In the genomic region with DNA sequence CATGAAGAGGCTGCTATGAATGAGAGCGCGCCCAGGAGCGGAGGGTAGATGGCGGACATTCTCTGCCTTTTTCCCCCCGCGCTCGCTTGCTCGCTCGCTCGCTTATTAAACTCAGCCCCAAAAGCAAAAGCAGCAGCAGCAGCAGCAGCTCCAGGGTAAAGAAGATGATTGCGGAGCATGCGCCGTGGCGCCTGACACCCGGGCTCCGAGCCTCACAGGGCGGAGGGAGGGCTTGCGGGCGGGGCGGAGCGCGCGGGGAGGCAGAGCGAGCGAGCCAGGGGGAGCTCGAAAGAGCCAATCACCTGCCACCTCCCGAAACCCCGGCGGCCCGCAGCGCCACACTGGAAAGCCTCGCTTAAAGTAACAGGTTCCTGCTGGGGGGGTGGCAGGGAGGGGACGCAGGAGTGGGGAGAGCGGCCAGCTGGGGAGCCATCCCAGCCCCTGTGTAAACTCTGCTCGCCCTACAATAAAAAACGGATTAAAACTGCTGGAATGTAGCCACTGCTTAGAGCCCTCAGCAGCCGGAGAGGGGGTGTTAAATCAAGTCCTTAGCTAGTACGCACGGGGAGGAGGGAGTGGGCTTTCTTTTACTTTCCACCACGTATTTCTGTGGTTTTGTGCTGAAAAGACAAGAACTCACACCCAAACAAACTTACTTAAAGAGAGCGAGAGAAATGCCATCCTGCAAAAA, we compare ENCODE assay signal across 8 cellular contexts. TPM values are rescaled to one million over a fixed set of nuclear protein-coding genes. Genes with fewer than 3 reads are reported as not detected.
DNase-seq lines count a peak whose midpoint lies in the region; ATAC-seq and TF ChIP-seq lines count a peak whose summit lies in the region.

A gene (minus strand): TSS at position 170 of the 691 bp plus-strand sequence.

- H3K36me3 Mint-ChIP-seq in activated CD4-positive, alpha-beta T cell treated with anti-CD3 and anti-CD28 coated beads for 36 hours (ENCODE audit: low read depth), result peaks cover 15% of the 10 kb centered on the region

- CTCF ChIA-PET in activated CD4-positive, alpha-beta T cell treated with anti-CD3 and anti-CD28 coated beads for 36 hours (lab: Charles Lee), result interaction anchor here (0.6 to 6.2 kb wide), 18 partner anchors 10 to 1151 kb away, joined by 3 to 74 read pairs (median 4); a partner anchor contains a TSS

- no peaks in the 10 kb centered on the region for H3K27me3 Mint-ChIP-seq in activated CD4-positive, alpha-beta T cell treated with anti-CD3 and anti-CD28 coated beads for 36 hours

- H3K27ac ChIP-seq in cingulate gyrus (ENCODE audit: low read depth, low read length) (peak within 1 kb of the TSS; percentile 89), layer of hippocampus (ENCODE audit: low read depth, low read length) (peak within 1 kb of the TSS; percentile 95)

- no peaks in the 10 kb centered on the region for H3K9me3 Mint-ChIP-seq in activated CD4-positive, alpha-beta T cell treated with anti-CD3 and anti-CD28 coated beads for 36 hours (ENCODE audit: low read depth)

- H3K4me3 ChIP-seq in AG09309 (ENCODE audit: control insufficient read depth, low read depth, low read length), result peak within 1 kb of the TSS; percentile 99

- peak within 1 kb of the TSS; percentile 99 for H3K27ac Mint-ChIP-seq in activated CD4-positive, alpha-beta T cell treated with anti-CD3 and anti-CD28 coated beads for 36 hours

- no peaks in the 10 kb centered on the region for H3K27me3 ChIP-seq in layer of hippocampus (ENCODE audit: control insufficient read depth, insufficient read depth, low read length)

- TF ChIP-seq CTCF in AG09309 (IDR thresholded peaks at IDR 0.05; ENCODE audit: control insufficient read depth, insufficient read depth, low read depth, low read length, missing control alignments), result no peak

- peak within 1 kb of the TSS; percentile 98 for H3K4me3 Mint-ChIP-seq in activated CD4-positive, alpha-beta T cell treated with anti-CD3 and anti-CD28 coated beads for 36 hours

- peaks cover 36% of the 10 kb centered on the region for H3K4me1 Mint-ChIP-seq in activated CD4-positive, alpha-beta T cell treated with anti-CD3 and anti-CD28 coated beads for 36 hours

- intact Hi-C loops in activated CD4-positive, alpha-beta T cell treated with anti-CD3 and anti-CD28 coated beads for 36 hours (cut with DNase I, micrococcal nuclease), result loop anchor here (1.0 to 10.0 kb wide), 18 partner anchors 60 to 696 kb away; a partner anchor contains a TSS

- POLR2A ChIA-PET in activated CD4-positive, alpha-beta T cell treated with anti-CD3 and anti-CD28 coated beads for 36 hours (lab: Charles Lee), result interaction anchor here (0.6 to 1.9 kb wide), 16 partner anchors 14 to 408 kb away, joined by 3 to 26 read pairs (median 4); a partner anchor contains a TSS

- DNase-seq in AG09309 (ENCODE audit: low read depth) (peak; percentile 79), NCI-H345 (lab: John Stamatoyannopoulos, UW) (peak; percentile 98)
- peak; percentile 98 for DNase-seq in activated CD4-positive, alpha-beta T cell treated with anti-CD3 and anti-CD28 coated beads for 36 hours
- peak; percentile 81 to 94 (median 92) for DNase-seq in stimulated activated CD4-positive, alpha-beta T cell treated with anti-CD3 and anti-CD28 coated beads, Interleukin-1b, Interleukin-23, amount 100 ng/mL, for 24 hours (ENCODE audit: low read depth in 4 of 4, low spot score in 1 of 4)

- ATAC-seq in GM19023 (IDR thresholded peaks at IDR 0.05; ENCODE audit: unreplicated experiment) (peak; percentile 79), HG03196 (IDR thresholded peaks at IDR 0.05; ENCODE audit: unreplicated experiment) (peak; percentile 63)
- ATAC-seq in activated CD4-positive, alpha-beta T cell treated with anti-CD3 and anti-CD28 coated beads for 36 hours, result peak; percentile 86

RNA-seq across cellular contexts. Expression of the gene that starts here (rescaled TPM):
- total RNA-seq in activated CD4-positive, alpha-beta T cell treated with anti-CD3 and anti-CD28 coated beads for 36 hours, result 10 to 100 TPM; 42.5 to 49.2 TPM

Comparison
In these comparisons a context has a peak if more than half of its experiments do, and no peak if none do; other contexts are left out.
1. Peak in every context shown above with its lines: DNase-seq, ATAC-seq, H3K4me3 ChIP-seq and H3K27ac ChIP-seq.